ENCODE assay signal across 18 cellular contexts in genomic region chr3:187778726-187779125, GRCh38. TPM values are rescaled to one million over a fixed set of nuclear protein-coding genes. Genes with fewer than 3 reads are reported as not detected.
DNase-seq lines count a peak whose midpoint lies in the region; ATAC-seq and TF ChIP-seq lines count a peak whose summit lies in the region.
"Had no signal": no experiment of that assay in that cellular context is flagged by ENCODE, and none has a peak within 500 bp of the region (broad histone marks: within the 10 kb centered on the region; RNA-seq: fewer than 3 reads in every experiment).

No MANE protein-coding gene starts in this region.

- no peaks in the 10 kb centered on the region for H3K9me2 ChIP-seq in PC-3 (replicated peaks; ENCODE audit: low read length)

- H3K36me3 ChIP-seq in PC-3 (ENCODE audit: low read depth, low read length): no peaks in the 10 kb centered on the region

- H3K36me3 Mint-ChIP-seq in activated CD4-positive, alpha-beta T cell treated with anti-CD3 and anti-CD28 coated beads, Interleukin-2, amount 10 ng/mL, durations not matched to agents 24 days and 14 days (ENCODE audit: low read depth): peaks cover 13% of the 10 kb centered on the region
- H3K36me3 Mint-ChIP-seq in activated naive CD8-positive, alpha-beta T cell treated with anti-CD3 and anti-CD28 coated beads, Interleukin-2, amount 50 U/mL, for 24 hours (ENCODE audit: low read depth): no peaks in the 10 kb centered on the region
- no peaks in the 10 kb centered on the region for H3K36me3 Mint-ChIP-seq in nephron progenitor cell (ENCODE audit: low read depth)
- H3K36me3 Mint-ChIP-seq: CD4-positive, CD25-positive, alpha-beta regulatory T cell had no signal

- peaks cover 54% of the 10 kb centered on the region for H3K4me1 Mint-ChIP-seq in activated CD4-positive, alpha-beta T cell treated with anti-CD3 and anti-CD28 coated beads, Interleukin-2, amount 10 ng/mL, durations not matched to agents 24 days and 14 days
- peaks cover 36% of the 10 kb centered on the region for H3K4me1 Mint-ChIP-seq in activated naive CD8-positive, alpha-beta T cell treated with anti-CD3 and anti-CD28 coated beads, Interleukin-2, amount 50 U/mL, for 24 hours
- H3K4me1 Mint-ChIP-seq in nephron progenitor cell: peaks cover 10% of the 10 kb centered on the region

- BruUV-seq in PC-3 (replicated peaks; lab: Mats Ljungman, UMichigan): no TSS peak

- H4K20me1 ChIP-seq in PC-3 (ENCODE audit: low read length): no peaks in the 10 kb centered on the region

- H2AFZ ChIP-seq in PC-3 (ENCODE audit: low read length): no peak overlapping the region

- no peak for TF ChIP-seq CTCF in PC-3 (conservative IDR thresholded peaks at IDR 0.05; ENCODE audit: low read depth, low read length)
- TF ChIP-seq CTCF in nephron progenitor cell (IDR thresholded peaks at IDR 0.05): no peak

- no peak overlapping the region for H3K9ac ChIP-seq in PC-3 (ENCODE audit: low read length)

- H3K27me3 ChIP-seq in PC-3 (ENCODE audit: low read length): no peaks in the 10 kb centered on the region

- H3K4me1 ChIP-seq in PC-3 (ENCODE audit: insufficient read depth, low read length): peaks cover 32% of the 10 kb centered on the region

- H3K9me3 ChIP-seq in PC-3 (ENCODE audit: low read length): no peaks in the 10 kb centered on the region

- no peaks in the 10 kb centered on the region for H3K27me3 Mint-ChIP-seq in activated CD4-positive, alpha-beta T cell treated with anti-CD3 and anti-CD28 coated beads, Interleukin-2, amount 10 ng/mL, durations not matched to agents 24 days and 14 days
- no peaks in the 10 kb centered on the region for H3K27me3 Mint-ChIP-seq in activated naive CD8-positive, alpha-beta T cell treated with anti-CD3 and anti-CD28 coated beads, Interleukin-2, amount 50 U/mL, for 24 hours
- peaks cover 3% of the 10 kb centered on the region for H3K27me3 Mint-ChIP-seq in nephron progenitor cell (ENCODE audit: low read depth, poor library complexity)
- H3K27me3 Mint-ChIP-seq: CD4-positive, CD25-positive, alpha-beta regulatory T cell had no signal

- ATAC-seq in PC-3 (no peak), GM19463 (IDR thresholded peaks at IDR 0.05; ENCODE audit: unreplicated experiment) (no peak), HG02642 (IDR thresholded peaks at IDR 0.05; ENCODE audit: poor library complexity, unreplicated experiment) (no peak)
- no peak for ATAC-seq in activated naive CD8-positive, alpha-beta T cell treated with anti-CD3 and anti-CD28 coated beads, Interleukin-2, amount 50 U/mL, for 24 hours
- ATAC-seq: Panc1, Right ventricle myocardium inferior had no signal

- H3K27ac Mint-ChIP-seq in activated CD4-positive, alpha-beta T cell treated with anti-CD3 and anti-CD28 coated beads, Interleukin-2, amount 10 ng/mL, durations not matched to agents 24 days and 14 days: peak overlapping the region; percentile 58
- peak overlapping the region; percentile 65 for H3K27ac Mint-ChIP-seq in activated naive CD8-positive, alpha-beta T cell treated with anti-CD3 and anti-CD28 coated beads, Interleukin-2, amount 50 U/mL, for 24 hours
- peak overlapping the region; percentile 56 for H3K27ac Mint-ChIP-seq in nephron progenitor cell
- H3K27ac Mint-ChIP-seq: H9 had no signal

- intact Hi-C loops in activated CD4-positive, alpha-beta T cell treated with anti-CD3 and anti-CD28 coated beads, Interleukin-2, amount 10 ng/mL, durations not matched to agents 24 days and 14 days (cut with micrococcal nuclease): no loop called here
- intact Hi-C loops in PC-3 (cut with micrococcal nuclease): no loop called here

- POLR2A ChIA-PET in PC-3 (lab: Charles Lee; ENCODE audit: unreplicated experiment): no interaction called here

- no peaks in the 10 kb centered on the region for H3K79me2 ChIP-seq in PC-3 (ENCODE audit: low read length)

- H3F3A ChIP-seq in PC-3 (ENCODE audit: low read length, unreplicated experiment): no peaks in the 10 kb centered on the region

- no peak overlapping the region for H3K4me2 ChIP-seq in PC-3 (ENCODE audit: low read length)

- DNase-seq in activated CD4-positive, alpha-beta T cell treated with anti-CD3 and anti-CD28 coated beads, Interleukin-2, amount 10 ng/mL, durations not matched to agents 24 days and 14 days: no peak
- DNase-seq in activated CD4-positive, alpha-beta T cell treated with anti-CD3 and anti-CD28 coated beads for 48 hours: no peak
- DNase-seq in PC-3: peak; percentile 7
- no peak for DNase-seq in activated naive CD8-positive, alpha-beta T cell treated with anti-CD3 and anti-CD28 coated beads, Interleukin-2, amount 50 U/mL, for 24 hours
- no peak for DNase-seq in nephron progenitor cell
- no peak for DNase-seq in SW480 (ENCODE audit: low spot score)
- DNase-seq: Calu3; CD4-positive, CD25-positive, alpha-beta regulatory T cell; DMS79; H9; Karpas-422; NCI-H1105 treated with DMSO at 0.1 percent for 48 hours; NCI-H187 treated with DMSO at 0.1 percent for 48 hours; NCI-H446 had no signal

- no peak overlapping the region for H3K27ac ChIP-seq in PC-3 (ENCODE audit: low read length)

- no peak overlapping the region for H3K4me3 Mint-ChIP-seq in activated CD4-positive, alpha-beta T cell treated with anti-CD3 and anti-CD28 coated beads, Interleukin-2, amount 10 ng/mL, durations not matched to agents 24 days and 14 days
- H3K4me3 Mint-ChIP-seq in activated naive CD8-positive, alpha-beta T cell treated with anti-CD3 and anti-CD28 coated beads, Interleukin-2, amount 50 U/mL, for 24 hours: no peak overlapping the region
- no peak overlapping the region for H3K4me3 Mint-ChIP-seq in nephron progenitor cell
- H3K4me3 Mint-ChIP-seq: H9 had no signal

- H3K4me3 ChIP-seq in PC-3 (ENCODE audit: low read length): no peak overlapping the region

- H3K9me3 Mint-ChIP-seq in activated CD4-positive, alpha-beta T cell treated with anti-CD3 and anti-CD28 coated beads, Interleukin-2, amount 10 ng/mL, durations not matched to agents 24 days and 14 days: peaks cover 10% of the 10 kb centered on the region
- H3K9me3 Mint-ChIP-seq in activated naive CD8-positive, alpha-beta T cell treated with anti-CD3 and anti-CD28 coated beads, Interleukin-2, amount 50 U/mL, for 24 hours: peaks cover 4% of the 10 kb centered on the region
- H3K9me3 Mint-ChIP-seq in nephron progenitor cell: no peaks in the 10 kb centered on the region
- H3K9me3 Mint-ChIP-seq: H9 had no signal

- CTCF ChIA-PET in PC-3 (lab: Charles Lee): interaction anchor here (0.5 kb wide), 1 partner anchor 33 kb away, joined by 3 read pairs; the partner anchor contains the start of gene BCL6

RNA-seq across cellular contexts. Expression of gene BCL6, which starts 33.5 kb away (rescaled TPM):
- 41.7 and 51.7 TPM in 2 replicates for total RNA-seq in activated CD4-positive, alpha-beta T cell treated with anti-CD3 and anti-CD28 coated beads, Interleukin-2, amount 10 ng/mL, durations not matched to agents 24 days and 14 days
- total RNA-seq in PC-3 (2014; rRNA removed): 7.7 and 11.8 TPM in 2 replicates
